In genomic region chr13:101205408-101205807, GRCh38 we compare ENCODE assay signal across 18 cellular contexts.
DNase-seq lines count a peak whose midpoint lies in the region; ATAC-seq, FAIRE-seq and TF ChIP-seq lines count a peak whose summit lies in the region.
"Had no signal": no experiment of that assay in that cellular context is flagged by ENCODE, and none has a peak within 500 bp of the region (broad histone marks: within the 10 kb centered on the region; RNA-seq: fewer than 3 reads in every experiment).

No MANE protein-coding gene starts in this region.

- TF ChIP-seq CTCF in GM12878 (IDR thresholded peaks at IDR 0.05 in 2 of 3, conservative IDR thresholded peaks at IDR 0.05 in 1 of 3; ENCODE audit: control insufficient read depth in 2 of 3, extremely low read depth in 1 of 3, insufficient read depth in 1 of 3, low read depth in 3 of 3, low read length in 3 of 3) = no peak

- CTCF ChIA-PET in GM12878 (lab: Yijun Ruan, JAX) = no interaction called here

- H3K9ac ChIP-seq in GM12878 (ENCODE audit: control insufficient read depth, insufficient read depth, low read length) = no peak overlapping the region
- H3K9ac ChIP-seq: GM23248 had no signal

- H3K4me2 ChIP-seq in GM12878 (ENCODE audit: control insufficient read depth, insufficient read depth) = no peak overlapping the region

- H3K4me3 ChIP-seq in ACC112 (ENCODE audit: low read depth, low read length) = no peak overlapping the region
- no peak overlapping the region for H3K4me3 ChIP-seq in GM12878
- H3K4me3 ChIP-seq: GM23248, K562 had no signal

- no peak for FAIRE-seq in GM12878 (lab: Jason Lieb, UNC)
- FAIRE-seq in GM12891 (lab: Jason Lieb, UNC) = no peak
- FAIRE-seq: GM18507, GM19239, K562 had no signal

- H4K20me1 ChIP-seq in GM12878 (ENCODE audit: control insufficient read depth, insufficient read depth) = no peaks in the 10 kb centered on the region

- H3K27me3 ChIP-seq in ACC112 (ENCODE audit: insufficient read depth, low read length) (no peaks in the 10 kb centered on the region), GM12878 (replicated peaks in 1 of 2; ENCODE audit: control insufficient read depth in 2 of 2, insufficient read depth in 2 of 2, low read length in 1 of 2) (no peaks in the 10 kb centered on the region)

- no peaks in the 10 kb centered on the region for H3K36me3 ChIP-seq in ACC112 (ENCODE audit: insufficient read depth, low read length)
- no peaks in the 10 kb centered on the region for H3K36me3 ChIP-seq in GM12878 (ENCODE audit: control insufficient read depth in 2 of 2, insufficient read depth in 2 of 2, low read length in 1 of 2)

- WGBS in GM12878 (ENCODE audit: insufficient coverage, insufficient replicate concordance, low lambda C conversion rate, missing lambda C conversion rate) = 2% methylated on average over 2 of the region's 2 CpGs

- in situ Hi-C loops in GM12878 (cut with MboI) = no loop called here

- RAD21 ChIA-PET in GM12878 (lab: Charles Lee; ENCODE audit: unreplicated experiment) = no interaction called here

- H3K9me3 ChIP-seq in GM12878 (replicated peaks; ENCODE audit: control insufficient read depth, insufficient read depth, low read length) = no peaks in the 10 kb centered on the region

- no peak for DNase-seq in GM12878 (ENCODE audit: low read depth, low spot score)
- no peak for DNase-seq in GM12891 (ENCODE audit: insufficient read length, low spot score)
- DNase-seq in NCI-H748 (lab: John Stamatoyannopoulos, UW; ENCODE audit: unreplicated experiment) = no peak
- no peak for DNase-seq in sciatic nerve (ENCODE audit: low spot score)
- DNase-seq: C1 segment of cervical spinal cord; Calu3; CD4-positive, alpha-beta T cell; DMS 273 treated with DMSO at 0.1 percent for 48 hours; EL; GM23248; H7; Kasumi-1 had no signal

- H2AFZ ChIP-seq in ACC112 (ENCODE audit: low read length, unreplicated experiment) = peak overlapping the region; percentile 32
- no peak overlapping the region for H2AFZ ChIP-seq in GM12878 (ENCODE audit: control insufficient read depth, low read depth, low read length)
- H2AFZ ChIP-seq: GM23248 had no signal

- TF ChIP-seq POLR2A in GM12878 (IDR thresholded peaks at IDR 0.05; ENCODE audit: low read depth, low read length) (no peak), GM12891 (IDR thresholded peaks at IDR 0.05; ENCODE audit: low read depth, low read length) (no peak)

- SMC1A ChIA-PET in GM12878 (lab: Charles Lee; ENCODE audit: uncharacterized antibody, unreplicated experiment) = no interaction called here

- TF ChIP-seq EP300 in GM12878 (IDR thresholded peaks at IDR 0.05; ENCODE audit: borderline replicate concordance in 1 of 2, control insufficient read depth in 1 of 2, low read depth in 2 of 2, low read length in 2 of 2) = no peak

- POLR2A ChIA-PET in GM12878 (lab: Charles Lee) = no interaction called here

- H3K4me1 ChIP-seq in ACC112 (ENCODE audit: control insufficient read depth, insufficient read depth, low read length, unreplicated experiment) (peaks cover 17% of the 10 kb centered on the region), GM12878 (ENCODE audit: control insufficient read depth, insufficient read depth, low read length) (no peaks in the 10 kb centered on the region)

- BruUV-seq in GM12878 (replicated peaks; lab: Mats Ljungman, UMichigan) = no TSS peak

- H3K79me2 ChIP-seq in ACC112 (ENCODE audit: control insufficient read depth, insufficient read depth, low read length, unreplicated experiment) = no peaks in the 10 kb centered on the region
- no peaks in the 10 kb centered on the region for H3K79me2 ChIP-seq in GM12878 (ENCODE audit: control insufficient read depth, insufficient read depth, low read length)

- no peak overlapping the region for H3K27ac ChIP-seq in ACC112 (ENCODE audit: low read depth, low read length)
- no peak overlapping the region for H3K27ac ChIP-seq in GM12878 (ENCODE audit: control insufficient read depth, insufficient read depth)
- H3K27ac ChIP-seq: GM23248 had no signal

- peak; percentile 68 for ATAC-seq in GM18511 (IDR thresholded peaks at IDR 0.05; ENCODE audit: unreplicated experiment)
- ATAC-seq in HG02798 (IDR thresholded peaks at IDR 0.05; ENCODE audit: poor library complexity, unreplicated experiment) = peak; percentile 58
- peak; percentile 37; the same call in 1 of the 3 replicates for ATAC-seq in GM12878
- no peak for ATAC-seq in sciatic nerve
- ATAC-seq: K562 had no signal

- intact Hi-C loops in GM12878 (cut with micrococcal nuclease; ENCODE audit: unreplicated experiment) = no loop called here
- intact Hi-C loops in sciatic nerve (cut with DNase I) = no loop called here

- no peak for TF ChIP-seq RAD21 in GM12878 (IDR thresholded peaks at IDR 0.05; ENCODE audit: insufficient read depth, low read depth, low read length)

TF ChIP-seq in GM12878, 131 proteins besides CTCF, POLR2A, EP300 and RAD21:
- peak; percentile 36 for TF ChIP-seq PKNOX1 (IDR thresholded peaks at IDR 0.05)
- TF ChIP-seq PBX3 (IDR thresholded peaks at IDR 0.05; ENCODE audit: insufficient replicate concordance, low read depth, low read length) = peak; percentile 18
- no peak for TF ChIP-seq SMAD5 (IDR thresholded peaks at IDR 0.05; ENCODE audit: low read depth)

TF ChIP-seq in GM12891, 5 proteins besides CTCF, POLR2A, EP300 and RAD21:
- TF ChIP-seq POLR2AphosphoS5 (IDR thresholded peaks at IDR 0.05; ENCODE audit: low read depth, low read length) (no peak), TAF1 (IDR thresholded peaks at IDR 0.05; ENCODE audit: low read depth, low read length) (no peak), POU2F2 (IDR thresholded peaks at IDR 0.05; ENCODE audit: low read depth, low read length) (no peak), PAX5 (IDR thresholded peaks at IDR 0.05; ENCODE audit: insufficient read depth, low read length, severe bottlenecking) (no peak), SPI1 (IDR thresholded peaks at IDR 0.05; ENCODE audit: low read depth, low read length) (no peak)
